ENCODE assay signal across 1 cellular context in genomic region chr10:27687808-27688207, GRCh38.
TF ChIP-seq lines count a peak whose summit lies in the region.

No MANE protein-coding gene starts in this region.

TF ChIP-seq in SK-N-SH, 30 proteins besides CTCF, POLR2A, EP300 and RAD21:
- TF ChIP-seq, protein P1, sequence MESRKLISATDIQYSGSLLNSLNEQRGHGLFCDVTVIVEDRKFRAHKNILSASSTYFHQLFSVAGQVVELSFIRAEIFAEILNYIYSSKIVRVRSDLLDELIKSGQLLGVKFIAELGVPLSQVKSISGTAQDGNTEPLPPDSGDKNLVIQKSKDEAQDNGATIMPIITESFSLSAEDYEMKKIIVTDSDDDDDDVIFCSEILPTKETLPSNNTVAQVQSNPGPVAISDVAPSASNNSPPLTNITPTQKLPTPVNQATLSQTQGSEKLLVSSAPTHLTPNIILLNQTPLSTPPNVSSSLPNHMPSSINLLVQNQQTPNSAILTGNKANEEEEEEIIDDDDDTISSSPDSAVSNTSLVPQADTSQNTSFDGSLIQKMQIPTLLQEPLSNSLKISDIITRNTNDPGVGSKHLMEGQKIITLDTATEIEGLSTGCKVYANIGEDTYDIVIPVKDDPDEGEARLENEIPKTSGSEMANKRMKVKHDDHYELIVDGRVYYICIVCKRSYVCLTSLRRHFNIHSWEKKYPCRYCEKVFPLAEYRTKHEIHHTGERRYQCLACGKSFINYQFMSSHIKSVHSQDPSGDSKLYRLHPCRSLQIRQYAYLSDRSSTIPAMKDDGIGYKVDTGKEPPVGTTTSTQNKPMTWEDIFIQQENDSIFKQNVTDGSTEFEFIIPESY (IDR thresholded peaks at IDR 0.05; ENCODE audit: borderline replicate concordance, low read depth), result no peak
- no peak for TF ChIP-seq TEAD4 (IDR thresholded peaks at IDR 0.05; ENCODE audit: borderline replicate concordance, insufficient read depth)
- TF ChIP-seq ELF1 (IDR thresholded peaks at IDR 0.05), result no peak
